ENCODE assay signal across 8 cellular contexts in genomic region chr1:207822602-207823451, GRCh38.
A peak's percentile ranks its signal among the peaks of the same experiment; 100 is the strongest.
DNase-seq lines count a peak whose midpoint lies in the region; ATAC-seq and TF ChIP-seq lines count a peak whose summit lies in the region.

No MANE protein-coding gene starts in this region.

- H3K9me3 ChIP-seq in BLaER1, result no peaks in the 10 kb centered on the region

- ATAC-seq in GM19023 (IDR thresholded peaks at IDR 0.05; ENCODE audit: unreplicated experiment), result peak; percentile 65
- peak; percentile 57 for ATAC-seq in HG03108 (IDR thresholded peaks at IDR 0.05; ENCODE audit: unreplicated experiment)
- peak; percentile 69 for ATAC-seq in left lobe of liver

- DNase-seq in T-helper 9 cell (peak; percentile 29), cardiac fibroblast (ENCODE audit: low read depth in 2 of 2) (peak; percentile 30 to 74), left lobe of liver (ENCODE audit: low spot score) (peak; percentile 92), Kasumi-1 (lab: John Stamatoyannopoulos, UW) (no peak)
- peak; percentile 48 to 78 for DNase-seq in stimulated activated CD4-positive, alpha-beta T cell treated with anti-CD3 and anti-CD28 coated beads, Interleukin-4, amount 100 ng/mL, for 4 hours

- peak overlapping the region; percentile 72 for H3K4me2 ChIP-seq in BLaER1

- no peak overlapping the region for H3K27ac ChIP-seq in BLaER1

- H3K4me3 ChIP-seq in BLaER1, result no peak overlapping the region
- peak overlapping the region in 1 of 2 donors; percentile 46 for H3K4me3 ChIP-seq in cardiac fibroblast (replicated peaks in 1 of 2; ENCODE audit: low read depth in 2 of 2, low read length in 2 of 2)

- H3K9ac ChIP-seq in BLaER1, result no peak overlapping the region

- peaks cover 63% of the 10 kb centered on the region for H3K4me1 ChIP-seq in BLaER1

- peaks cover 7% of the 10 kb centered on the region; the same call in 1 of the 2 replicates for H4K20me1 ChIP-seq in BLaER1

- no peak for TF ChIP-seq CTCF in cardiac fibroblast (IDR thresholded peaks at IDR 0.05; ENCODE audit: low read depth, low read length)

- no peaks in the 10 kb centered on the region for H3K27me3 ChIP-seq in BLaER1

- H3K36me3 ChIP-seq in BLaER1, result peaks cover 15% of the 10 kb centered on the region; the same call in 1 of the 2 replicates

Comparison
In these comparisons a context has a peak if more than half of its experiments do, and no peak if none do; other contexts are left out.
1. DNase-seq: peak in T-helper 9 cell (single experiment), cardiac fibroblast (2 of 2), left lobe of liver (single experiment) and stimulated activated CD4-positive, alpha-beta T cell treated with anti-CD3 and anti-CD28 coated beads, Interleukin-4, amount 100 ng/mL, for 4 hours (2 of 2); none in Kasumi-1 (0 of 2).
2. Peak in every context shown above with its lines, with median percentiles within 50 percentile points of each other: ATAC-seq.